ENCODE assay signal across 19 cellular contexts in genomic region chr21:22224261-22224660, GRCh38.
DNase-seq lines count a peak whose midpoint lies in the region; ATAC-seq, FAIRE-seq and TF ChIP-seq lines count a peak whose summit lies in the region.
"Had no signal": no experiment of that assay in that cellular context is flagged by ENCODE, and none has a peak within 500 bp of the region (broad histone marks: within the 10 kb centered on the region; RNA-seq: fewer than 3 reads in every experiment).

No MANE protein-coding gene starts in this region.

- no peaks in the 10 kb centered on the region for H3K4me1 ChIP-seq in pancreas
- H3K4me1 ChIP-seq: heart left ventricle had no signal

- H3K36me3 Mint-ChIP-seq in stimulated activated memory B cell treated with anti-CD40 and anti-IgM and Interleukin-4, amounts not matched to agents 10 μg/mL and 1 μg/mL and 100 μg/mL, for 72 hours = no peaks in the 10 kb centered on the region
- H3K36me3 Mint-ChIP-seq: type B pancreatic cell had no signal

- intact Hi-C loops in pancreas (cut with DNase I) = no loop called here

- H3K36me3 ChIP-seq in pancreas = no peaks in the 10 kb centered on the region
- H3K36me3 ChIP-seq: heart left ventricle had no signal

- no peaks in the 10 kb centered on the region for H3K9me3 Mint-ChIP-seq in stimulated activated memory B cell treated with anti-CD40 and anti-IgM and Interleukin-4, amounts not matched to agents 10 μg/mL and 1 μg/mL and 100 μg/mL, for 72 hours
- H3K9me3 Mint-ChIP-seq: neural crest cell; stimulated activated naive CD8-positive, alpha-beta T cell treated with anti-CD3 and anti-CD28 coated beads, Interleukin-15, Interleukin-2, amounts not matched to agents 100 ng/mL and 50 ng/mL, for 24 hours; type B pancreatic cell had no signal

- no peak for TF ChIP-seq CTCF in pancreas (IDR thresholded peaks at IDR 0.05)

- no peaks in the 10 kb centered on the region for H3K27me3 Mint-ChIP-seq in stimulated activated memory B cell treated with anti-CD40 and anti-IgM and Interleukin-4, amounts not matched to agents 10 μg/mL and 1 μg/mL and 100 μg/mL, for 72 hours
- H3K27me3 Mint-ChIP-seq: stimulated activated naive CD8-positive, alpha-beta T cell treated with anti-CD3 and anti-CD28 coated beads, Interleukin-15, Interleukin-2, amounts not matched to agents 100 ng/mL and 50 ng/mL, for 24 hours; type B pancreatic cell had no signal

- ATAC-seq in GM19468 (IDR thresholded peaks at IDR 0.05; ENCODE audit: extremely low read depth, unreplicated experiment) (peak; percentile 58), HG02884 (IDR thresholded peaks at IDR 0.05; ENCODE audit: unreplicated experiment) (peak; percentile 71), HG03575 (IDR thresholded peaks at IDR 0.05; ENCODE audit: extremely low read depth, insufficient number of reproducible peaks, low FRiP score, unreplicated experiment) (peak; percentile 67), pancreas (no peak)
- ATAC-seq in stimulated activated memory B cell treated with anti-CD40 and anti-IgM and Interleukin-4, amounts not matched to agents 10 μg/mL and 1 μg/mL and 100 μg/mL, for 72 hours = peak; percentile 86
- ATAC-seq: heart left ventricle had no signal

- no peak overlapping the region for H3K4me3 ChIP-seq in pancreas
- H3K4me3 ChIP-seq: heart left ventricle had no signal

- H3K4me1 Mint-ChIP-seq in stimulated activated memory B cell treated with anti-CD40 and anti-IgM and Interleukin-4, amounts not matched to agents 10 μg/mL and 1 μg/mL and 100 μg/mL, for 72 hours = no peaks in the 10 kb centered on the region

- 67 to 79% methylated on average over 4 of the region's 4 CpGs for WGBS in pancreas, 2 donors

- DNase-seq in amniotic stem cell (lab: John Stamatoyannopoulos, UW) = no peak
- no peak for DNase-seq in NCI-H510A treated with DMSO at 0.1 percent for 48 hours (lab: John Stamatoyannopoulos, UW)
- no peak for DNase-seq in pancreas
- DNase-seq: activated CD8-positive, alpha-beta memory T cell treated with anti-CD3 and anti-CD28 coated beads for 24 hours; HCEC 1CT; heart left ventricle; mesendoderm; NCI-H2029; NCI-H526 treated with DMSO at 0.1 percent for 48 hours; stimulated activated CD4-positive, alpha-beta T cell treated with anti-CD3 and anti-CD28 coated beads, Interleukin-12 subunit alpha, Interleukin-12 subunit beta, amount 100 ng/mL, for 4 hours had no signal

- H3K4me3 Mint-ChIP-seq in stimulated activated memory B cell treated with anti-CD40 and anti-IgM and Interleukin-4, amounts not matched to agents 10 μg/mL and 1 μg/mL and 100 μg/mL, for 72 hours = no peak overlapping the region
- H3K4me3 Mint-ChIP-seq: neural crest cell; stimulated activated naive CD8-positive, alpha-beta T cell treated with anti-CD3 and anti-CD28 coated beads, Interleukin-15, Interleukin-2, amounts not matched to agents 100 ng/mL and 50 ng/mL, for 24 hours; type B pancreatic cell had no signal

- H3K9me3 ChIP-seq in pancreas = peaks cover 0 to 3% (median 0%) of the 10 kb centered on the region in 4 donors

- no peak for FAIRE-seq in pancreas (lab: Jason Lieb, UNC)
- FAIRE-seq: D721Med, RCC 7860 had no signal

- no peaks in the 10 kb centered on the region for H3K27me3 ChIP-seq in pancreas
- H3K27me3 ChIP-seq: heart left ventricle had no signal

- no peak overlapping the region for H3K27ac Mint-ChIP-seq in stimulated activated memory B cell treated with anti-CD40 and anti-IgM and Interleukin-4, amounts not matched to agents 10 μg/mL and 1 μg/mL and 100 μg/mL, for 72 hours
- H3K27ac Mint-ChIP-seq: stimulated activated naive CD8-positive, alpha-beta T cell treated with anti-CD3 and anti-CD28 coated beads, Interleukin-15, Interleukin-2, amounts not matched to agents 100 ng/mL and 50 ng/mL, for 24 hours; type B pancreatic cell had no signal

- no peak overlapping the region for H3K27ac ChIP-seq in pancreas
- H3K27ac ChIP-seq: heart left ventricle had no signal

Comparison
In these comparisons a context has a peak if more than half of its experiments do, and no peak if none do; other contexts are left out.
1. ATAC-seq: peak in GM19468 (single experiment), HG02884 (single experiment), HG03575 (single experiment) and stimulated activated memory B cell treated with anti-CD40 and anti-IgM and Interleukin-4, amounts not matched to agents 10 μg/mL and 1 μg/mL and 100 μg/mL, for 72 hours (single experiment); none in pancreas (0 of 4).